8 cellular contexts compared by ENCODE assay signal in genomic region chr6:110178626-110179405, GRCh38. TPM values are rescaled to one million over a fixed set of nuclear protein-coding genes. Genes with fewer than 3 reads are reported as not detected.
DNase-seq lines count a peak whose midpoint lies in the region; ATAC-seq, FAIRE-seq and TF ChIP-seq lines count a peak whose summit lies in the region.

No MANE protein-coding gene starts in this region.

- H3K9ac ChIP-seq in mucosa of stomach (ENCODE audit: low read length): no peak overlapping the region

- peaks cover 19% of the 10 kb centered on the region for H3K27me3 Mint-ChIP-seq in activated T-cell treated with anti-CD3 and anti-CD28 coated beads, Interleukin-2, amount 50 U/mL, for 4 hours (ENCODE audit: low read depth)

- ATAC-seq in activated T-cell treated with anti-CD3 and anti-CD28 coated beads, Interleukin-2, amount 50 U/mL, for 4 hours: peak; percentile 62 to 65
- ATAC-seq in esophagus mucosa: peak; percentile 22

- POLR2A ChIA-PET in AG04450 (lab: Yijun Ruan, JAX): interaction anchor here (1.1 to 2.1 kb wide), 3 partner anchors 28 to 139 kb away, joined by 3 to 8 read pairs (median 3); no protein-coding TSS in a partner anchor

- H3K4me3 Mint-ChIP-seq in activated T-cell treated with anti-CD3 and anti-CD28 coated beads, Interleukin-2, amount 50 U/mL, for 4 hours: peak overlapping the region; percentile 88

- no peaks in the 10 kb centered on the region for H3K9me3 Mint-ChIP-seq in activated T-cell treated with anti-CD3 and anti-CD28 coated beads, Interleukin-2, amount 50 U/mL, for 4 hours

- H3K4me1 ChIP-seq in mucosa of stomach (ENCODE audit: control insufficient read depth, insufficient read depth, low read length): peaks cover 15% of the 10 kb centered on the region

- H3K4me3 ChIP-seq in AG04450 (ENCODE audit: low read depth, low read length) (peak overlapping the region; percentile 87), mucosa of stomach (ENCODE audit: low read length) (peak overlapping the region; percentile 89)

- H3K27me3 ChIP-seq in AG04450 (ENCODE audit: control insufficient read depth, insufficient read depth, low read length) (no peaks in the 10 kb centered on the region), mucosa of stomach (ENCODE audit: control insufficient read depth, insufficient read depth, low read length) (no peaks in the 10 kb centered on the region)

- TF ChIP-seq RAD21 in Ishikawa (IDR thresholded peaks at IDR 0.05; ENCODE audit: low read depth): peak; percentile 72

- CTCF ChIA-PET in AG04450 (lab: Charles Lee): interaction anchor here (0.7 to 2.8 kb wide), 12 partner anchors 11 to 218 kb away, joined by 3 to 24 read pairs (median 4); no protein-coding TSS in a partner anchor

- no peaks in the 10 kb centered on the region for H3K36me3 ChIP-seq in mucosa of stomach (ENCODE audit: control insufficient read depth, insufficient read depth, low read length)

- TF ChIP-seq EP300 in Ishikawa (IDR thresholded peaks at IDR 0.05; ENCODE audit: borderline replicate concordance): no peak

- peaks cover 5% of the 10 kb centered on the region for H3K4me1 Mint-ChIP-seq in activated T-cell treated with anti-CD3 and anti-CD28 coated beads, Interleukin-2, amount 50 U/mL, for 4 hours (ENCODE audit: low read depth)

- H3K27ac ChIP-seq in AG04450 (ENCODE audit: low read depth, low read length): no peak overlapping the region

- no peak for DNase-seq in AG04450 (ENCODE audit: low read depth, low spot score)
- peak; percentile 9 for DNase-seq in GM19239 (ENCODE audit: insufficient read length, low spot score)
- DNase-seq in OCI-M2 (lab: John Stamatoyannopoulos, UW; ENCODE audit: unreplicated experiment): peak; percentile 32
- DNase-seq in activated T-cell treated with anti-CD3 and anti-CD28 coated beads, Interleukin-2, amount 50 U/mL, for 4 hours: peak; percentile 50
- peak; percentile 19 to 36 for DNase-seq in stimulated activated CD8-positive, alpha-beta memory T cell treated with anti-CD3 and anti-CD28 coated beads, Interleukin-7, amount 100 ng/mL, for 1 hour (ENCODE audit: low read depth in 2 of 2)

- peak; percentile 81 for FAIRE-seq in GM19239 (lab: Jason Lieb, UNC)

- no peaks in the 10 kb centered on the region for H3K9me3 ChIP-seq in AG04450 (ENCODE audit: control insufficient read depth, insufficient read depth, low read length)
- H3K9me3 ChIP-seq in mucosa of stomach (ENCODE audit: control insufficient read depth, low read length): no peaks in the 10 kb centered on the region

- H3K36me3 Mint-ChIP-seq in activated T-cell treated with anti-CD3 and anti-CD28 coated beads, Interleukin-2, amount 50 U/mL, for 4 hours (ENCODE audit: insufficient read depth): no peaks in the 10 kb centered on the region

- TF ChIP-seq CTCF in AG04450 (IDR thresholded peaks at IDR 0.05; ENCODE audit: low read depth, low read length): peak; percentile 76

TF ChIP-seq in Ishikawa, 13 proteins besides CTCF, POLR2A, EP300 and RAD21:
- TF ChIP-seq CREB1 (IDR thresholded peaks at IDR 0.05; ENCODE audit: low read depth): no peak
- no peak for TF ChIP-seq NFIC (IDR thresholded peaks at IDR 0.05)
- TF ChIP-seq, protein P1, sequence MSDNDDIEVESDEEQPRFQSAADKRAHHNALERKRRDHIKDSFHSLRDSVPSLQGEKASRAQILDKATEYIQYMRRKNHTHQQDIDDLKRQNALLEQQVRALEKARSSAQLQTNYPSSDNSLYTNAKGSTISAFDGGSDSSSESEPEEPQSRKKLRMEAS (IDR thresholded peaks at IDR 0.05): no peak

RNA-seq across cellular contexts. Expression of gene WASF1, which starts 0.7 kb away (rescaled TPM):
- polyA plus RNA-seq in AG04450 (2011; rRNA removed): 15.7 and 22.3 TPM in 2 replicates
- 8.4 and 9.1 TPM in 2 replicates for polyA minus RNA-seq in AG04450 (2011; rRNA and poly(A)+ RNA removed)
- total RNA-seq in activated T-cell treated with anti-CD3 and anti-CD28 coated beads, Interleukin-2, amount 50 U/mL, for 4 hours: 1 to 10 TPM; 1.2 to 2.3 (median 1.9) TPM
- 6.0 TPM for total RNA-seq in esophagus mucosa

RNA-seq across cellular contexts. Expression of gene CDC40, which starts 1.4 kb away (rescaled TPM):
- polyA plus RNA-seq in AG04450 (2011; rRNA removed): 15.0 and 26.4 TPM in 2 replicates
- polyA minus RNA-seq in AG04450 (2011; rRNA and poly(A)+ RNA removed): 15.1 and 20.2 TPM in 2 replicates
- total RNA-seq in activated T-cell treated with anti-CD3 and anti-CD28 coated beads, Interleukin-2, amount 50 U/mL, for 4 hours: 10 to 100 TPM; 24.8 to 27.9 (median 26.3) TPM
- total RNA-seq in esophagus mucosa: 14.7 TPM
